ENCODE assay signal across 30 cellular contexts in the genomic region with DNA sequence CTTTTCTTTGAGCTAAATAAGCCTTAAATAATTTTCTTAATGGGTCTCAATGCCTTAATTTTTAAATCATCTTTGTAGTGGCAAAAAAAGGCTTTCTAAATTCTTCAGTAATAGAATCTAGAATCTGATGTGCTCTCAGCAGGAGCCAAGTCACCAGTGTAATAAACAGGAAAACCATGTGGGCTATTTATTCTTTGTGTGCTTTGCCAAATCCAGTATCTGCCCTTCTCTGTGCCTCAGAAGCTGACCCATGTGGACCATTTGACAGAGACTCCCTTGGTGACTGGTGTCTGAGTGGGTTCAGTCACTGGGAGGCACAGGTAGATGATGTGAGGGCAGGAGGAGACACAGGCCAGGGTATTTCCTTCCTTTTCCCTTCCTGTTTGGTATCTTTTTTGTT.
"Had no signal": no experiment of that assay in that cellular context is flagged by ENCODE, and none has a peak within 500 bp of the region (broad histone marks: within the 10 kb centered on the region; RNA-seq: fewer than 3 reads in every experiment).

No MANE protein-coding gene starts in this region.

- H3K4me2 ChIP-seq: hepatocyte had no signal

- H3K4me1 Mint-ChIP-seq: activated CD4-positive, alpha-beta T cell treated with anti-CD3 and anti-CD28 coated beads for 36 hours; activated CD4-positive, alpha-beta T cell treated with anti-CD3 and anti-CD28 coated beads, Interleukin-2, amount 10 ng/mL, durations not matched to agents 24 days and 14 days; activated CD8-positive, alpha-beta memory T cell treated with anti-CD3 and anti-CD28 coated beads, Interleukin-2, amount 10 ng/mL, durations not matched to agents 7 days and 5 days; activated naive CD4-positive, alpha-beta T cell treated with anti-CD3 and anti-CD28 coated beads, Interleukin-2, amount 10 ng/mL, durations not matched to agents 7 days and 5 days; central memory CD8-positive, alpha-beta T cell; T-helper 17 cell had no signal

- H3K9me3 Mint-ChIP-seq: activated CD4-positive, alpha-beta memory T cell treated with anti-CD3 and anti-CD28 coated beads for 36 hours; activated CD4-positive, alpha-beta T cell treated with anti-CD3 and anti-CD28 coated beads, Interleukin-2, amount 10 ng/mL, durations not matched to agents 24 days and 14 days; activated naive CD4-positive, alpha-beta T cell treated with anti-CD3 and anti-CD28 coated beads, Interleukin-2, amount 10 ng/mL, durations not matched to agents 7 days and 5 days; central memory CD8-positive, alpha-beta T cell; T-helper 2 cell treated with Interferon-gamma antibody and Interleukin-4, amounts not matched to agents 5 μg/mL and 100 μg/mL, for 36 hours had no signal

- ATAC-seq: activated CD4-positive, alpha-beta T cell treated with anti-CD3 and anti-CD28 coated beads for 36 hours; activated CD8-positive, alpha-beta memory T cell treated with anti-CD3 and anti-CD28 coated beads, Interleukin-2, amount 10 ng/mL, durations not matched to agents 7 days and 5 days; activated CD8-positive, alpha-beta T cell treated with anti-CD3 and anti-CD28 coated beads, Interleukin-2, amount 10 ng/mL, durations not matched to agents 7 days and 5 days; activated T-cell treated with anti-CD3 and anti-CD28 coated beads, Interleukin-2, amount 50 U/mL, for 72 hours; foreskin keratinocyte; gastrocnemius medialis; heart left ventricle; T-helper 17 cell had no signal

- H3K4me3 ChIP-seq: colonic mucosa, esophagus muscularis mucosa, gastrocnemius medialis, heart left ventricle, hepatocyte had no signal

- DNase-seq: activated CD4-positive, alpha-beta memory T cell treated with anti-CD3 and anti-CD28 coated beads for 36 hours; activated CD4-positive, alpha-beta T cell treated with anti-CD3 and anti-CD28 coated beads for 36 hours; activated CD4-positive, alpha-beta T cell treated with anti-CD3 and anti-CD28 coated beads, Interleukin-2, amount 10 ng/mL, durations not matched to agents 24 days and 14 days; activated CD4-positive, CD25-positive, alpha-beta regulatory T cell; activated CD4-positive, CD25-positive, alpha-beta regulatory T cell treated with anti-CD3 and anti-CD28 coated beads, Interleukin-2, amount 50 U/mL, for 72 hours; activated CD8-positive, alpha-beta memory T cell treated with anti-CD3 and anti-CD28 coated beads, Interleukin-2, amount 10 ng/mL, durations not matched to agents 7 days and 5 days; activated CD8-positive, alpha-beta memory T cell treated with anti-CD3 and anti-CD28 coated beads, Interleukin-2, amount 50 U/mL, for 4 hours; activated CD8-positive, alpha-beta T cell treated with anti-CD3 and anti-CD28 coated beads, Interleukin-2, amount 10 ng/mL, durations not matched to agents 7 days and 5 days; activated gamma-delta T cell; activated naive CD4-positive, alpha-beta T cell; activated naive CD4-positive, alpha-beta T cell treated with anti-CD3 and anti-CD28 coated beads, Interleukin-2, amount 10 ng/mL, durations not matched to agents 7 days and 5 days; activated T-cell treated with anti-CD3 and anti-CD28 coated beads, Interleukin-2, amount 50 U/mL, for 1 hour; activated T-cell treated with anti-CD3 and anti-CD28 coated beads, Interleukin-2, amount 50 U/mL, for 72 hours; amniotic stem cell; brain microvascular endothelial cell; colonic mucosa; effector CD8-positive, alpha-beta T cell; foreskin keratinocyte; gastrocnemius medialis; glutamatergic neuron; heart left ventricle; T-helper 17 cell; T1000; WERI-Rb-1 had no signal

- H3K9me3 ChIP-seq: colonic mucosa, esophagus muscularis mucosa, gastrocnemius medialis, heart left ventricle had no signal

- H3K36me3 Mint-ChIP-seq: activated CD4-positive, alpha-beta memory T cell treated with anti-CD3 and anti-CD28 coated beads for 36 hours; activated CD8-positive, alpha-beta memory T cell treated with anti-CD3 and anti-CD28 coated beads, Interleukin-2, amount 10 ng/mL, durations not matched to agents 7 days and 5 days; activated naive CD4-positive, alpha-beta T cell treated with anti-CD3 and anti-CD28 coated beads, Interleukin-2, amount 10 ng/mL, durations not matched to agents 7 days and 5 days; activated naive CD8-positive, alpha-beta T cell had no signal

- H3K27ac Mint-ChIP-seq: activated CD4-positive, alpha-beta memory T cell treated with anti-CD3 and anti-CD28 coated beads for 36 hours; activated CD4-positive, alpha-beta T cell treated with anti-CD3 and anti-CD28 coated beads for 36 hours; activated CD4-positive, alpha-beta T cell treated with anti-CD3 and anti-CD28 coated beads, Interleukin-2, amount 10 ng/mL, durations not matched to agents 24 days and 14 days; activated CD8-positive, alpha-beta memory T cell treated with anti-CD3 and anti-CD28 coated beads, Interleukin-2, amount 10 ng/mL, durations not matched to agents 7 days and 5 days; activated CD8-positive, alpha-beta T cell treated with anti-CD3 and anti-CD28 coated beads, Interleukin-2, amount 10 ng/mL, durations not matched to agents 7 days and 5 days; activated naive CD4-positive, alpha-beta T cell treated with anti-CD3 and anti-CD28 coated beads, Interleukin-2, amount 10 ng/mL, durations not matched to agents 7 days and 5 days; activated naive CD8-positive, alpha-beta T cell; activated T-cell treated with anti-CD3 and anti-CD28 coated beads, Interleukin-2, amount 50 U/mL, for 72 hours; T-helper 17 cell; T-helper 2 cell treated with Interferon-gamma antibody and Interleukin-4, amounts not matched to agents 5 μg/mL and 100 μg/mL, for 36 hours had no signal

- H3K27me3 ChIP-seq: brain microvascular endothelial cell, colonic mucosa, esophagus muscularis mucosa, foreskin keratinocyte, gastrocnemius medialis, hepatocyte had no signal

- H3K27me3 Mint-ChIP-seq: activated CD4-positive, alpha-beta memory T cell treated with anti-CD3 and anti-CD28 coated beads for 36 hours; activated CD4-positive, alpha-beta T cell treated with anti-CD3 and anti-CD28 coated beads for 36 hours; activated CD4-positive, alpha-beta T cell treated with anti-CD3 and anti-CD28 coated beads, Interleukin-2, amount 10 ng/mL, durations not matched to agents 24 days and 14 days; activated CD8-positive, alpha-beta memory T cell treated with anti-CD3 and anti-CD28 coated beads, Interleukin-2, amount 10 ng/mL, durations not matched to agents 7 days and 5 days; activated naive CD4-positive, alpha-beta T cell treated with anti-CD3 and anti-CD28 coated beads, Interleukin-2, amount 10 ng/mL, durations not matched to agents 7 days and 5 days; activated naive CD8-positive, alpha-beta T cell; central memory CD8-positive, alpha-beta T cell; T-helper 17 cell had no signal

- H3K36me3 ChIP-seq: brain microvascular endothelial cell, colonic mucosa, esophagus muscularis mucosa, gastrocnemius medialis, heart left ventricle, WERI-Rb-1 had no signal

- H3K79me2 ChIP-seq: hepatocyte had no signal

- H2AFZ ChIP-seq: hepatocyte had no signal

- FAIRE-seq: astrocyte had no signal

- H3K4me1 ChIP-seq: colonic mucosa, foreskin keratinocyte, gastrocnemius medialis, heart left ventricle had no signal

- H3K27ac ChIP-seq: brain microvascular endothelial cell, colonic mucosa, esophagus muscularis mucosa, foreskin keratinocyte, gastrocnemius medialis, heart left ventricle, hepatocyte, WERI-Rb-1 had no signal

- H3K4me3 Mint-ChIP-seq: activated CD4-positive, alpha-beta memory T cell treated with anti-CD3 and anti-CD28 coated beads for 36 hours; activated CD4-positive, alpha-beta T cell treated with anti-CD3 and anti-CD28 coated beads for 36 hours; activated CD4-positive, alpha-beta T cell treated with anti-CD3 and anti-CD28 coated beads, Interleukin-2, amount 10 ng/mL, durations not matched to agents 24 days and 14 days; activated CD8-positive, alpha-beta memory T cell treated with anti-CD3 and anti-CD28 coated beads, Interleukin-2, amount 10 ng/mL, durations not matched to agents 7 days and 5 days; activated CD8-positive, alpha-beta T cell treated with anti-CD3 and anti-CD28 coated beads, Interleukin-2, amount 10 ng/mL, durations not matched to agents 7 days and 5 days; activated naive CD4-positive, alpha-beta T cell treated with anti-CD3 and anti-CD28 coated beads, Interleukin-2, amount 10 ng/mL, durations not matched to agents 7 days and 5 days; activated naive CD8-positive, alpha-beta T cell; activated T-cell treated with anti-CD3 and anti-CD28 coated beads, Interleukin-2, amount 50 U/mL, for 72 hours; central memory CD8-positive, alpha-beta T cell; T-helper 17 cell; T-helper 2 cell treated with Interferon-gamma antibody and Interleukin-4, amounts not matched to agents 5 μg/mL and 100 μg/mL, for 36 hours had no signal
